In the genomic region with DNA sequence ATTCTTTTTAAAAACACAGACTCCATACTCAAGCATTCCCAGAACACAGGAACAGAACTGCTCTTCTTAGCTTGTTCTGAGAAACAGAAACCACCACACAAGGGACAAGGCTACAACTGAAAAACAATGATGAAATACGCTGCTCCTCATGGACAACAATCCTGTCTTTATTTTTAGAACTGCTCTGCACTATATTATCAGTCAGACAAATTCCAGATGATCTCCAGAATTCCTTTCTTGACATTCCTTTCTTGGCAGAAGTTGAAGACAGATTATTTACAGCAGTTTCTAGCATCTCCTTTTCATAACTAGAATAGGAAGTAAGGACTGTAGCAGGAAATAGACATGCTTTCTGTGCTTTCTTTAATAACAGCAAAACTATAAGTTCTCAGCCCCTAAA, we compare ENCODE assay signal across 8 cellular contexts. TPM values are rescaled to one million over a fixed set of nuclear protein-coding genes. Genes with fewer than 3 reads are reported as not detected.
A peak's percentile ranks its signal among the peaks of the same experiment; 100 is the strongest.
DNase-seq lines count a peak whose midpoint lies in the region; ATAC-seq and TF ChIP-seq lines count a peak whose summit lies in the region.

No MANE protein-coding gene starts in this region.

- no peak for TF ChIP-seq CTCF in BJ (IDR thresholded peaks at IDR 0.05; ENCODE audit: insufficient read depth, low read depth, low read length)
- TF ChIP-seq CTCF in neural crest cell (conservative IDR thresholded peaks at IDR 0.05), result no peak

- peak overlapping the region; percentile 66 to 67 for H3K4me3 Mint-ChIP-seq in effector memory CD8-positive, alpha-beta T cell
- no peak overlapping the region for H3K4me3 Mint-ChIP-seq in neural crest cell

- peak; percentile 66 for DNase-seq in BJ (ENCODE audit: low read depth)
- DNase-seq in NCI-H226, result peak; percentile 55
- DNase-seq in effector memory CD8-positive, alpha-beta T cell, result no peak
- no peak for DNase-seq in neural crest cell (ENCODE audit: low read depth, low spot score)
- no peak for DNase-seq in NCI-H526 (lab: John Stamatoyannopoulos, UW)
- DNase-seq in T-helper 9 cell, result no peak
- DNase-seq in activated CD4-positive, CD25-positive, alpha-beta regulatory T cell treated with anti-CD3 and anti-CD28 coated beads, Interleukin-2, amount 50 U/mL, for 72 hours, result no peak

- no peaks in the 10 kb centered on the region for H3K27me3 Mint-ChIP-seq in effector memory CD8-positive, alpha-beta T cell
- no peaks in the 10 kb centered on the region for H3K27me3 Mint-ChIP-seq in neural crest cell (ENCODE audit: low read depth)

- peaks cover 9 to 14% of the 10 kb centered on the region in 2 donors for H3K4me1 Mint-ChIP-seq in effector memory CD8-positive, alpha-beta T cell (ENCODE audit: low read depth in 2 of 2)
- peaks cover 8% of the 10 kb centered on the region for H3K4me1 Mint-ChIP-seq in neural crest cell

- peaks cover 14% of the 10 kb centered on the region for H3K36me3 Mint-ChIP-seq in effector memory CD8-positive, alpha-beta T cell (ENCODE audit: insufficient read depth)
- H3K36me3 Mint-ChIP-seq in neural crest cell (ENCODE audit: low read depth), result peaks cover 13% of the 10 kb centered on the region

- POLR2A ChIA-PET in BJ (lab: Charles Lee), result interaction anchor here (1.0 kb wide), 1 partner anchor 9 kb away, joined by 3 read pairs; no protein-coding TSS in a partner anchor

- H3K36me3 ChIP-seq in BJ (ENCODE audit: control insufficient read depth, insufficient read depth, low read length), result 0 out of 2 replicates have a peak, but pooled peaks cover 2% of the 10 kb centered on the region

- peak overlapping the region; percentile 89 to 90 for H3K27ac Mint-ChIP-seq in effector memory CD8-positive, alpha-beta T cell
- H3K27ac Mint-ChIP-seq in neural crest cell (ENCODE audit: unreplicated experiment), result peak overlapping the region; percentile 32

- peak overlapping the region; percentile 16; the same call in 1 of the 2 replicates for H3K4me3 ChIP-seq in BJ (ENCODE audit: low read depth, low read length)

- H3K9me3 Mint-ChIP-seq in effector memory CD8-positive, alpha-beta T cell, result no peaks in the 10 kb centered on the region
- H3K9me3 Mint-ChIP-seq in neural crest cell, result peaks cover 3% of the 10 kb centered on the region

- CTCF ChIA-PET in BJ (lab: Yijun Ruan, JAX), result no interaction called here

- peak; percentile 25 for ATAC-seq in effector memory CD8-positive, alpha-beta T cell (replicated peaks)
- ATAC-seq in GM18517 (IDR thresholded peaks at IDR 0.05; ENCODE audit: unreplicated experiment), result no peak

- no peaks in the 10 kb centered on the region for H3K27me3 ChIP-seq in BJ (ENCODE audit: control insufficient read depth, insufficient read depth, low read length)

RNA-seq across cellular contexts. Expression of gene ANTXR2, which starts 36.1 kb away (rescaled TPM):
- 18.9 and 43.2 TPM in 2 replicates for polyA plus RNA-seq in BJ (2011; rRNA removed)
- 12.6 and 13.7 TPM in 2 replicates for polyA minus RNA-seq in BJ (2011; rRNA and poly(A)+ RNA removed)
- total RNA-seq in neural crest cell, result 35.6 and 36.7 TPM in 2 replicates

Comparison
In these comparisons a context has a peak if more than half of its experiments do, and no peak if none do; other contexts are left out.
1. DNase-seq: peak in BJ (single experiment) and NCI-H226 (single experiment); none in effector memory CD8-positive, alpha-beta T cell (0 of 3), neural crest cell (single experiment), NCI-H526 (0 of 2), T-helper 9 cell (single experiment) and activated CD4-positive, CD25-positive, alpha-beta regulatory T cell treated with anti-CD3 and anti-CD28 coated beads, Interleukin-2, amount 50 U/mL, for 72 hours (single experiment).